ENCODE assay signal across 8 cellular contexts in the genomic region with DNA sequence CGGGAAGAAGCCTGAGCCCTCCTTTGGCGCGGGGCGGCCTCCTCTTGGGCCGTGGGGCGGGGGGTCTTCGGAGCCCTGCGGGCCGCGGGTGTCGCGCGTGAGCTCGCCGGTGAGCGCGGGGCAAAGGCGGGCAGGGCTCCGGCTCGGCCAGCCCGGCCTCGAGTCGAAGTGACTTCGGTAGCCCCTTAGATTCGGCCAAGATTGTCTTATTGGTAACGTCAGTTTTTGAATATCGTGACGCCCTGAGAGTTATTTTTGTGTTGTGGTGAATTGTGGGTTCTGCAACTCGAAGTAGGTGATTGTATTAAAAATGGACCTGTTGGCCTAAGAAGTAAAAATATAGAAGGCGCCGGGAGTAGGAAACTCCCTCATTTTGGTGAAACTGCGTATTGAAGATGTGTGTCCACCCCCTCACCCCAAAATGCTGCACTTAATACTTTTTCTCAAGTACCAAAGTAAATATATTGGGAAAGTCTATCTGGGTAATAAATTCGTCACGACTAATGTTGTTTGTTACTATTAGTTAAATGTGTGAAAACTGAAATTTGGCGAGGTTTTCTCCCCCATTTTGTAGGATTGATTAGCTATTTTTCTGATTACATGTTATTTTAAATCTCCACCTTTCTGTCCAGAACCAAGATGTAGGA. TPM values are rescaled to one million over a fixed set of nuclear protein-coding genes. Genes with fewer than 3 reads are reported as not detected.
A peak's percentile ranks its signal among the peaks of the same experiment; 100 is the strongest.
DNase-seq lines count a peak whose midpoint lies in the region; ATAC-seq and TF ChIP-seq lines count a peak whose summit lies in the region.

No MANE protein-coding gene starts in this region.

- no peak for TF ChIP-seq EP300 in ovary (IDR thresholded peaks at IDR 0.05)

- peak; percentile 17 for ATAC-seq in activated CD8-positive, alpha-beta memory T cell treated with anti-CD3 and anti-CD28 coated beads, Interleukin-2, amount 10 ng/mL, durations not matched to agents 7 days and 5 days
- ATAC-seq in HG03095 (IDR thresholded peaks at IDR 0.05; ENCODE audit: unreplicated experiment): peak; percentile 3

- H3K36me3 ChIP-seq in ovary: no peaks in the 10 kb centered on the region

- peak overlapping the region; percentile 99 for H3K27ac Mint-ChIP-seq in activated CD8-positive, alpha-beta memory T cell treated with anti-CD3 and anti-CD28 coated beads, Interleukin-2, amount 10 ng/mL, durations not matched to agents 7 days and 5 days
- peak overlapping the region; percentile 100 for H3K27ac Mint-ChIP-seq in T-helper 2 cell treated with Interferon-gamma antibody and Interleukin-4, amounts not matched to agents 5 μg/mL and 100 μg/mL, for 36 hours

- TF ChIP-seq CTCF in foreskin fibroblast (IDR thresholded peaks at IDR 0.05; ENCODE audit: low read depth, low read length) (no peak), ovary (IDR thresholded peaks at IDR 0.05) (no peak)

- CTCF ChIA-PET in activated CD8-positive, alpha-beta memory T cell treated with anti-CD3 and anti-CD28 coated beads, Interleukin-2, amount 10 ng/mL, durations not matched to agents 7 days and 5 days (lab: Charles Lee): interaction anchor here (0.9 to 1.8 kb wide), 6 partner anchors 10 to 427 kb away, joined by 3 to 9 read pairs (median 5); partner anchors contain the start of genes LY75 and WDSUB1

- DNase-seq in activated CD8-positive, alpha-beta memory T cell treated with anti-CD3 and anti-CD28 coated beads, Interleukin-2, amount 10 ng/mL, durations not matched to agents 7 days and 5 days: no peak
- DNase-seq in activated CD8-positive, alpha-beta memory T cell treated with anti-CD3 and anti-CD28 coated beads for 24 hours: no peak
- DNase-seq in T-helper 2 cell treated with Interferon-gamma antibody and Interleukin-4, amounts not matched to agents 5 μg/mL and 100 μg/mL, for 36 hours (ENCODE audit: low spot score): no peak
- peak in 1 of 2 donors; percentile 35 for DNase-seq in foreskin fibroblast
- no peak for DNase-seq in ovary
- no peak for DNase-seq in activated gamma-delta T cell (lab: John Stamatoyannopoulos, UW)
- no peak for DNase-seq in stimulated activated CD4-positive, alpha-beta T cell treated with anti-CD3 and anti-CD28 coated beads, Interleukin-2, amount 100 ng/mL, for 48 hours

- peak overlapping the region; percentile 74 to 85 for H3K27ac ChIP-seq in ovary

- H3K27me3 ChIP-seq in ovary: no peaks in the 10 kb centered on the region

- WGBS in ovary, 3 donors: 0% methylated on average over 11 to 35 of the region's 35 CpGs

- TF ChIP-seq POLR2A in ovary (IDR thresholded peaks at IDR 0.05): no peak

- peaks cover 49% of the 10 kb centered on the region for H3K4me1 Mint-ChIP-seq in activated CD8-positive, alpha-beta memory T cell treated with anti-CD3 and anti-CD28 coated beads, Interleukin-2, amount 10 ng/mL, durations not matched to agents 7 days and 5 days
- peaks cover 50% of the 10 kb centered on the region for H3K4me1 Mint-ChIP-seq in T-helper 2 cell treated with Interferon-gamma antibody and Interleukin-4, amounts not matched to agents 5 μg/mL and 100 μg/mL, for 36 hours (ENCODE audit: low read depth)

- H3K4me3 Mint-ChIP-seq in activated CD8-positive, alpha-beta memory T cell treated with anti-CD3 and anti-CD28 coated beads, Interleukin-2, amount 10 ng/mL, durations not matched to agents 7 days and 5 days: peak overlapping the region; percentile 98
- H3K4me3 Mint-ChIP-seq in T-helper 2 cell treated with Interferon-gamma antibody and Interleukin-4, amounts not matched to agents 5 μg/mL and 100 μg/mL, for 36 hours: peak overlapping the region; percentile 99

- H3K4me3 ChIP-seq in foreskin fibroblast (ENCODE audit: low read depth in 1 of 2, low read length in 2 of 2): peak overlapping the region; percentile 78 to 100
- H3K4me3 ChIP-seq in ovary: peak overlapping the region; percentile 80

- H3K36me3 Mint-ChIP-seq in activated CD8-positive, alpha-beta memory T cell treated with anti-CD3 and anti-CD28 coated beads, Interleukin-2, amount 10 ng/mL, durations not matched to agents 7 days and 5 days: peaks cover 46% of the 10 kb centered on the region
- H3K36me3 Mint-ChIP-seq in T-helper 2 cell treated with Interferon-gamma antibody and Interleukin-4, amounts not matched to agents 5 μg/mL and 100 μg/mL, for 36 hours (ENCODE audit: low read depth): peaks cover 54% of the 10 kb centered on the region

- intact Hi-C loops in ovary (cut with DNase I): loop anchor here in 3 of 4 donors (5.0 kb wide), 2 partner anchors 96 to 436 kb away; partner anchors contain the start of gene BAZ2B (in 2 of the 3)

- no peaks in the 10 kb centered on the region for H3K27me3 Mint-ChIP-seq in activated CD8-positive, alpha-beta memory T cell treated with anti-CD3 and anti-CD28 coated beads, Interleukin-2, amount 10 ng/mL, durations not matched to agents 7 days and 5 days
- no peaks in the 10 kb centered on the region for H3K27me3 Mint-ChIP-seq in T-helper 2 cell treated with Interferon-gamma antibody and Interleukin-4, amounts not matched to agents 5 μg/mL and 100 μg/mL, for 36 hours (ENCODE audit: low read depth)

- no peaks in the 10 kb centered on the region for H3K9me3 Mint-ChIP-seq in activated CD8-positive, alpha-beta memory T cell treated with anti-CD3 and anti-CD28 coated beads, Interleukin-2, amount 10 ng/mL, durations not matched to agents 7 days and 5 days (ENCODE audit: low read depth)
- no peaks in the 10 kb centered on the region for H3K9me3 Mint-ChIP-seq in T-helper 2 cell treated with Interferon-gamma antibody and Interleukin-4, amounts not matched to agents 5 μg/mL and 100 μg/mL, for 36 hours

- no peaks in the 10 kb centered on the region for H3K9me3 ChIP-seq in ovary

- peaks cover 9% of the 10 kb centered on the region for H3K4me1 ChIP-seq in ovary (ENCODE audit: insufficient read depth)

RNA-seq across cellular contexts. Expression of gene MARCHF7, which starts 0.7 kb away (rescaled TPM):
- total RNA-seq in activated CD8-positive, alpha-beta memory T cell treated with anti-CD3 and anti-CD28 coated beads, Interleukin-2, amount 10 ng/mL, durations not matched to agents 7 days and 5 days: 10 to 100 TPM; 80.7 to 84.3 TPM
- total RNA-seq in ovary: 10 to 100 TPM; 68.1 to 89.0 (median 84.2) TPM
- polyA plus RNA-seq in ovary: 10 to 100 TPM; 42.7 to 47.6 TPM
